In the genomic region with DNA sequence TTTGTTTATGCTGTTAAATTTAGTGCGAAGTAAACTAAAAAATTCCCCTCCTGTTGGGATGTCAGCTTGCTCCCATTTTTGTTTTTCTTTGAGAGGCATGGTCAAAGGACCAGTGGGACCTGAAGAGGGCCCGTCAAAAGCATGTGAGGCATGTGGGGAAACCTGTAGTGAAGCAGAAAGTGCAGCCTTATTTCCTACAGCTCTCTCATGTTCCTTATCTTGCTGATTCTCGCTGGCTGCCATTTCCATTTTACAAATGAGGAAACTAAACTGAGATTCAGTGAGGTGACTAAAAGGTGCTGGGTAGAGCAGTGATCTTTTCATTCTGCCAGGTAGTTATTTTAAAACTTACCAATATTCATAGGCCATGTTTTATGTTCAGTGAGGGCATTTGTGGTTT, we compare ENCODE assay signal across 13 cellular contexts. TPM values are rescaled to one million over a fixed set of nuclear protein-coding genes. Genes with fewer than 3 reads are reported as not detected.
DNase-seq lines count a peak whose midpoint lies in the region; ATAC-seq and TF ChIP-seq lines count a peak whose summit lies in the region.
"Had no signal": no experiment of that assay in that cellular context is flagged by ENCODE, and none has a peak within 500 bp of the region (broad histone marks: within the 10 kb centered on the region; RNA-seq: fewer than 3 reads in every experiment).

No MANE protein-coding gene starts in this region.

- TF ChIP-seq CTCF in left ventricle myocardium inferior (IDR thresholded peaks at IDR 0.05; ENCODE audit: borderline replicate concordance) (no peak), right atrium auricular region (IDR thresholded peaks at IDR 0.05) (no peak), lower leg skin (IDR thresholded peaks at IDR 0.05) (no peak)

- H3K4me1 ChIP-seq in left ventricle myocardium inferior, result peaks cover 99% of the 10 kb centered on the region
- H3K4me1 ChIP-seq in right atrium auricular region, result peaks cover 4 to 94% of the 10 kb centered on the region in 2 donors
- peaks cover 37% of the 10 kb centered on the region for H3K4me1 ChIP-seq in skeletal muscle satellite cell (ENCODE audit: control insufficient read depth, insufficient read depth, low read length)

- H3K27ac ChIP-seq in left ventricle myocardium inferior (replicated peaks) (peak overlapping the region; percentile 69), right atrium auricular region (peak overlapping the region; percentile 75 to 85)

- no peak for TF ChIP-seq POLR2A in lower leg skin (IDR thresholded peaks at IDR 0.05)

- ATAC-seq in Right ventricle myocardium inferior, result no peak

- H3K4me3 ChIP-seq in left ventricle myocardium inferior (no peak overlapping the region), right atrium auricular region (no peak overlapping the region), skeletal muscle satellite cell (ENCODE audit: low read length) (no peak overlapping the region), lower leg skin (ENCODE audit: low read depth, poor library complexity, severe bottlenecking) (no peak overlapping the region)
- H3K4me3 ChIP-seq: ovary had no signal

- no peak for DNase-seq in left ventricle myocardium inferior
- DNase-seq in Right ventricle myocardium inferior (ENCODE audit: missing footprints), result no peak
- no peak for DNase-seq in right atrium auricular region (ENCODE audit: low spot score)
- no peak for DNase-seq in lower leg skin (ENCODE audit: low spot score in 2 of 2)
- no peak for DNase-seq in UCSD-AML1 (lab: John Stamatoyannopoulos, UW; ENCODE audit: unreplicated experiment)
- no peak for DNase-seq in T-helper 1 cell
- no peak for DNase-seq in NCI-H1930 (lab: John Stamatoyannopoulos, UW)
- DNase-seq: activated CD4-positive, alpha-beta T cell treated with anti-CD3 and anti-CD28 coated beads for 4 hours; activated T-cell treated with anti-CD3 and anti-CD28 coated beads for 4 hours; NCI-H187; NCI-H526 treated with DMSO at 0.1 percent for 48 hours had no signal

- peak overlapping the region; percentile 49 for H3K4me2 ChIP-seq in skeletal muscle satellite cell (ENCODE audit: low read length)

- no peaks in the 10 kb centered on the region for H3K27me3 ChIP-seq in left ventricle myocardium inferior (ENCODE audit: low read depth)
- H3K27me3 ChIP-seq in right atrium auricular region, result no peaks in the 10 kb centered on the region
- no peaks in the 10 kb centered on the region for H3K27me3 ChIP-seq in skeletal muscle satellite cell (ENCODE audit: control insufficient read depth, insufficient read depth, low read length)
- H3K27me3 ChIP-seq: ovary had no signal

- peak overlapping the region; percentile 7 for H3K9ac ChIP-seq in skeletal muscle satellite cell (ENCODE audit: low read depth, low read length)

- H3K36me3 ChIP-seq in left ventricle myocardium inferior, result no peaks in the 10 kb centered on the region
- H3K36me3 ChIP-seq in right atrium auricular region, result no peaks in the 10 kb centered on the region
- H3K36me3 ChIP-seq in skeletal muscle satellite cell (ENCODE audit: insufficient read depth, low read length), result no peaks in the 10 kb centered on the region
- H3K36me3 ChIP-seq: ovary had no signal

- intact Hi-C loops in left ventricle myocardium inferior (cut with micrococcal nuclease), result no loop called here
- intact Hi-C loops in Right ventricle myocardium inferior (cut with DNase I), result no loop called here
- intact Hi-C loops in lower leg skin (cut with DNase I; ENCODE audit: low total_unique reads), result no loop called here

- 53 to 64% methylated on average over 3 of the region's 3 CpGs for WGBS in lower leg skin, 2 donors

- no peaks in the 10 kb centered on the region for H3K9me3 ChIP-seq in left ventricle myocardium inferior (replicated peaks)
- no peaks in the 10 kb centered on the region for H3K9me3 ChIP-seq in right atrium auricular region
- H3K9me3 ChIP-seq in skeletal muscle satellite cell (replicated peaks; ENCODE audit: low read length), result no peaks in the 10 kb centered on the region
- H3K9me3 ChIP-seq: ovary had no signal

RNA-seq across cellular contexts. Expression of a gene that starts 27.1 kb away (rescaled TPM):
- total RNA-seq in left ventricle myocardium inferior (71.7 TPM), Right ventricle myocardium inferior (85.5 TPM), right atrium auricular region (10 to 100 TPM; 68.0 to 73.1 TPM), lower leg skin (100 to 1,000 TPM in 2 of 4 donors, 10 to 100 TPM in 2; 69.4 to 251 (median 96.3) TPM)
- 32.2 and 35.8 TPM in 2 replicates for total RNA-seq in skeletal muscle satellite cell (2012; rRNA removed)
